1 cellular context compared by ENCODE assay signal in the genomic region with DNA sequence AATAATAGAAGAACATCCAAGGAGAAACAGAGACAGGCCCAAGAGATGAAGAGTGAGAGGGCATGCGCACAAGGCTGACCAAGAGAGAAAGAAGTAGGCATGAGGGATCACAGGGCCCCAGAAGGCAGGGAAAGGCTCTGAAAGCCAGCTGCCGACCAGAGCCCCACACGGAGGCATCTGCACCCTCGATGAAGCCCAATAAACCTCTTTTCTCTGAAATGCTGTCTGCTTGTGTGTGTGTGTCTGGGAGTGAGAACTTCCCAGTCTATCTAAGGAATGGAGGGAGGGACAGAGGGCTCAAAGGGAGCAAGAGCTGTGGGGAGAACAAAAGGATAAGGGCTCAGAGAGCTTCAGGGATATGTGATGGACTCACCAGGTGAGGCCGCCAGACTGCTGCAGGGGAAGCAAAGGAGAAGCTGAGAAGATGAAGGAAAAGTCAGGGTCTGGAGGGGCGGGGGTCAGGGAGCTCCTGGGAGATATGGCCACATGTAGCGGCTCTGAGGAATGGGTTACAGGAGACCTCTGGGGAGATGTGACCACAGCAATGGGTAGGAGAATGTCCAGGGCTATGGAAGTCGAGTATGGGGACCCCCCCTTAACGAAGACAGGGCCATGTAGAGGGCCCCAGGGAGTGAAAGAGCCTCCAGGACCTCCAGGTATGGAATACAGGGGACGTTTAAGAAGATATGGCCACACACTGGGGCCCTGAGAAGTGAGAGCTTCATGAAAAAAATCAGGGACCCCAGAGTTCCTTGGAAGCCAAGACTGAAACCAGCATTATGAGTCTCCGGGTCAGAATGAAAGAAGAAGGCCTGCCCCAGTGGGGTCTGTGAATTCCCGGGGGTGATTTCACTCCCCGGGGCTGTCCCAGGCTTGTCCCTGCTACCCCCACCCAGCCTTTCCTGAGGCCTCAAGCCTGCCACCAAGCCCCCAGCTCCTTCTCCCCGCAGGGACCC.
TF ChIP-seq lines count a peak whose summit lies in the region.

No MANE protein-coding gene starts in this region.

TF ChIP-seq in HCT116, 20 proteins besides CTCF, POLR2A, EP300 and RAD21:
- TF ChIP-seq POLR2AphosphoS5 (IDR thresholded peaks at IDR 0.05; ENCODE audit: low read depth, low read length) = no peak
- no peak for TF ChIP-seq FOSL1 (IDR thresholded peaks at IDR 0.05; ENCODE audit: low read depth)
- no peak for TF ChIP-seq CEBPB (IDR thresholded peaks at IDR 0.05; ENCODE audit: low read depth)
